Comparison of ENCODE assay signal across 9 cellular contexts in the genomic region with DNA sequence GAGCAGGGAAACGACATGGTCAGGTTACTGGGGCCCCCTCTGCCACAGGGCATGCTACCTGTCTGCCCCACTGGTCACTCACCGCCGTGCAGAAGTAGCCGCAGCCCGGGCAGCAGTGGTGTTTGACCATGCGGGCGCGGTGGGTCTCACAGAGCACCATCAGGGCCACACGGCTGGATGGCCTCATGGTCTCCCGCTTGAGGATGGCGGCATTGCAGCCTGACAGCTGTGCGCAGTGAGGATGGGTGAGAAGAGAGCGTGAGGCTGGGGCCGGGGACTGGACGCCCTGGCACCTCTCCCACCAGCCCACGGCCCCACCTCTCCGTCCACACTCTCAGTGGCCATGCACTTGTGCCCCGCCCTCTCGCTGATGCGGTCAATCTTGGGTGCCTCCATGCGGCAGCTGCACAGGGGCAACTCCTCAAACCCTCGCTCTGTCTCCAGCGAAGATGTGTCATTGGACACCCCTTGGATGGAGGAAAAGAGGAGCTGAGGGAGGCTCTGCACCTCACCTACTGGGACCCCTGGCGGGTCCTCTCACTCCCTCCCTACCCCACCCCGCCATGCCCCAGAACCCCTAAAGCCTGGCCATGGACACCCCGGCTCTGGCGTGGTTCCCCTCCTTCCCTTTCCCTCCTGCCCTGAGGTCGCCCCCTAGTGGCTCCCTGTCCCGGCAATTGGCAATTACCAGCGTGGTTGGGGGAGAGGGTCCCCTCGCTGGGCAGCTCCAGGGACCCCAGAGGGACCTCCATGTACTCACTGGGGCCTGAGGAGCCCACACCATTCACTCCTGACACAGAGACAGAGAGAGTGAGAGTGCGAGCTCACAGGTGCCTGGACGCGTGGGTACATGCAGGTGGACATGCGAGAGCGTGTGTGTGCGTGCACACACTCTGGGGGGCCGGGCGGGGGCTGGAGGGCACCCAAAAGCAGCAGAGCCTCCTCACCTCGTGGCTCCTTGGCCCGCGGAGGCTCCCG. TPM values are rescaled to one million over a fixed set of nuclear protein-coding genes. Genes with fewer than 3 reads are reported as not detected.
DNase-seq lines count a peak whose midpoint lies in the region; ATAC-seq and TF ChIP-seq lines count a peak whose summit lies in the region.
"Had no signal": no experiment of that assay in that cellular context is flagged by ENCODE, and none has a peak within 500 bp of the region (broad histone marks: within the 10 kb centered on the region; RNA-seq: fewer than 3 reads in every experiment).

No MANE protein-coding gene starts in this region.

- H3K36me3 Mint-ChIP-seq in Caco-2 (ENCODE audit: insufficient read depth, unreplicated experiment) = peaks cover 69% of the 10 kb centered on the region

- CTCF ChIA-PET in Caco-2 (lab: Charles Lee) = no interaction called here

- no peak overlapping the region for H3K4me3 ChIP-seq in Caco-2 (ENCODE audit: low read depth, low read length)
- no peak overlapping the region for H3K4me3 ChIP-seq in OCI-LY1 (ENCODE audit: low read depth, low read length, poor library complexity, severe bottlenecking)

- H3K9me3 ChIP-seq in Caco-2 (no peaks in the 10 kb centered on the region), OCI-LY1 (ENCODE audit: low read length) (no peaks in the 10 kb centered on the region)

- peak in 1 of 2 experiments; percentile 54 for DNase-seq in Caco-2
- peak; percentile 68 for DNase-seq in activated naive CD4-positive, alpha-beta T cell treated with anti-CD3 and anti-CD28 coated beads, Interleukin-2, amount 50 U/mL, for 16 hours
- DNase-seq in iPS-NIHi11 (ENCODE audit: low spot score) = peak; percentile 86
- DNase-seq in stimulated activated CD8-positive, alpha-beta memory T cell treated with anti-CD3 and anti-CD28 coated beads, Interleukin-4, amount 100 ng/mL, for 24 hours (ENCODE audit: low read depth) = peak; percentile 44
- no peak for DNase-seq in NCI-H2081 (lab: John Stamatoyannopoulos, UW)

- no peaks in the 10 kb centered on the region for H3K27me3 ChIP-seq in Caco-2 (replicated peaks; ENCODE audit: control insufficient read depth, insufficient read depth, low read length)
- no peaks in the 10 kb centered on the region for H3K27me3 ChIP-seq in OCI-LY1 (ENCODE audit: insufficient read depth, low read length)

- no peaks in the 10 kb centered on the region for H3K79me2 ChIP-seq in OCI-LY1 (ENCODE audit: insufficient read depth, low read length)

- H3K4me3 Mint-ChIP-seq in Caco-2 (ENCODE audit: unreplicated experiment) = no peak overlapping the region

- peak; percentile 73 for TF ChIP-seq CTCF in Caco-2 (IDR thresholded peaks at IDR 0.05; ENCODE audit: insufficient read depth in 1 of 2, low read depth in 1 of 2, low read length in 1 of 2, severe bottlenecking in 1 of 2, unreplicated experiment in 1 of 2)
- TF ChIP-seq CTCF in OCI-LY1 (IDR thresholded peaks at IDR 0.05; ENCODE audit: low read length) = peak; percentile 91

- no peaks in the 10 kb centered on the region for H3K27me3 Mint-ChIP-seq in Caco-2 (ENCODE audit: insufficient read depth, unreplicated experiment)

- BruUV-seq in Caco-2 (replicated peaks; lab: Mats Ljungman, UMichigan) = TSS peak; percentile 35

- no peak overlapping the region for H2AFZ ChIP-seq in OCI-LY1 (ENCODE audit: low read length)

- no peaks in the 10 kb centered on the region for H3K9me3 Mint-ChIP-seq in Caco-2 (ENCODE audit: unreplicated experiment)

- H3K36me3 ChIP-seq in Caco-2 (ENCODE audit: control insufficient read depth, insufficient read depth, low read length) (no peaks in the 10 kb centered on the region; the same call in none of the 2 replicates), OCI-LY1 (ENCODE audit: insufficient read depth, low read length) (peaks cover 85% of the 10 kb centered on the region)

- no peak overlapping the region for H3K4me2 ChIP-seq in OCI-LY1 (ENCODE audit: low read length)

- POLR2A ChIA-PET in Caco-2 (lab: Charles Lee) = interaction anchor here (1.0 kb wide), 1 partner anchor 9 kb away, joined by 3 read pairs; a partner anchor contains a TSS

- H3K27ac ChIP-seq in OCI-LY1 (ENCODE audit: low read depth, low read length, poor library complexity, severe bottlenecking) = no peak overlapping the region

- intact Hi-C loops in Caco-2 (cut with micrococcal nuclease; ENCODE audit: unreplicated experiment) = no loop called here

- H3F3A ChIP-seq in OCI-LY1 (ENCODE audit: insufficient read depth, low read length) = no peaks in the 10 kb centered on the region

- H3K9ac ChIP-seq in OCI-LY1 (ENCODE audit: low read length) = no peak overlapping the region

- H3K27ac Mint-ChIP-seq in Caco-2 (ENCODE audit: unreplicated experiment) = no peak overlapping the region

- ATAC-seq in HG03457 (IDR thresholded peaks at IDR 0.05; ENCODE audit: unreplicated experiment) (no peak), GM19351 (IDR thresholded peaks at IDR 0.05; ENCODE audit: unreplicated experiment) (no peak)

- no peaks in the 10 kb centered on the region for H3K4me1 Mint-ChIP-seq in Caco-2 (ENCODE audit: low read depth, unreplicated experiment)

- no peaks in the 10 kb centered on the region for H4K20me1 ChIP-seq in OCI-LY1 (ENCODE audit: insufficient read depth, low read length)

- H3K4me1 ChIP-seq in Caco-2 (no peaks in the 10 kb centered on the region), OCI-LY1 (ENCODE audit: insufficient read depth, low read length, severe bottlenecking) (no peaks in the 10 kb centered on the region)

- no peaks in the 10 kb centered on the region for H3K9me2 ChIP-seq in OCI-LY1 (ENCODE audit: low read depth, low read length)

RNA-seq across cellular contexts. Expression of a gene that starts 8.9 kb away (rescaled TPM):
- total RNA-seq in Caco-2 (2022) = 64.3 and 65.7 TPM in 2 replicates

RNA-seq across cellular contexts. Expression of a gene that starts 9.8 kb away (rescaled TPM):
- 0.57 TPM in 1 of 2 replicates, not detected in the other for total RNA-seq in Caco-2 (2022)
- total RNA-seq: temporal lobe had no signal

RNA-seq across cellular contexts. Expression of a gene that starts 13.3 kb away (rescaled TPM):
- total RNA-seq in Caco-2 (2022) = 9.6 and 11.7 TPM in 2 replicates

RNA-seq across cellular contexts. Expression of a gene that starts 25.9 kb away (rescaled TPM):
- total RNA-seq in Caco-2 (2022) = 173 and 176 TPM in 2 replicates

RNA-seq across cellular contexts. Expression of a gene that starts 38.9 kb away (rescaled TPM):
- total RNA-seq in Caco-2 (2022) = 4.8 and 4.9 TPM in 2 replicates

Comparison
In these comparisons a context has a peak if more than half of its experiments do, and no peak if none do; other contexts are left out.
1. DNase-seq: peak in activated naive CD4-positive, alpha-beta T cell treated with anti-CD3 and anti-CD28 coated beads, Interleukin-2, amount 50 U/mL, for 16 hours (single experiment), iPS-NIHi11 (single experiment) and stimulated activated CD8-positive, alpha-beta memory T cell treated with anti-CD3 and anti-CD28 coated beads, Interleukin-4, amount 100 ng/mL, for 24 hours (single experiment); none in NCI-H2081 (0 of 2).